In the genomic region with DNA sequence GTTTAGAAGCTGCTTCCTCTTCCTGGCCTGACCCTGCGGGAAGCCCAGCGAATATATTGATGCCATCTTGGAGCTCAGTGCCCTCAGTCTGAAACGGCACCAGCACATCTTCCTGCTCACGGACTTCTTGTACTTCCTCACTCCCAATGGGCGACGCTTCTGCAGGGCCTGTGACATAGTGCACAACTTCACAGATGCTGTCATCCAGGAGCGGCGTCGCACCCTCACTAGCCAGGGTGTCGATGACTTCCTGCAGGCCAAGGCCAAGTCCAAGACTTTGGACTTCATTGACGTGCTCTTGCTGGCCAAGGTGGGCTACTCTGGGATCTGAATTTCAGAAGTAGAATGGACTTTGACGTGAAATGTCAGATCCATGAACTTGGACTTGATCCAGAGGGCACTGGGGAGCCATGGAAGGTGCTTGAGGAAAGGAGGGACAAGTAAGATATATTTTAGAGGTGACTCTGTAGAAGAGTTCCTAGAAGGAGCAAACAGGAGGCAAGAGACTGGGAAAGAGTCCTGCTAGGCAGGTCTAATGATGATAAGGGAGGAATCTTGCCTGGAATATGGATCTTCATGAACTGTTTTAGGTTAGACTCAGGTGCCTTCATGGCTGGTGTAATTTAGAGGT, we compare ENCODE assay signal across 27 cellular contexts. TPM values are rescaled to one million over a fixed set of nuclear protein-coding genes. Genes with fewer than 3 reads are reported as not detected.
DNase-seq lines count a peak whose midpoint lies in the region; ATAC-seq and TF ChIP-seq lines count a peak whose summit lies in the region.
"Had no signal": no experiment of that assay in that cellular context is flagged by ENCODE, and none has a peak within 500 bp of the region (broad histone marks: within the 10 kb centered on the region; RNA-seq: fewer than 3 reads in every experiment).

No MANE protein-coding gene starts in this region.

- TF ChIP-seq CTCF in heart left ventricle (IDR thresholded peaks at IDR 0.05) (no peak), sigmoid colon (IDR thresholded peaks at IDR 0.05) (no peak), GM13977 (IDR thresholded peaks at IDR 0.05; ENCODE audit: extremely low read depth, insufficient read depth, missing control alignments) (no peak)

- no peaks in the 10 kb centered on the region for H3K36me3 ChIP-seq in heart left ventricle
- no peaks in the 10 kb centered on the region for H3K36me3 ChIP-seq in sigmoid colon
- H3K36me3 ChIP-seq: BLaER1, HAP-1 had no signal

- no peaks in the 10 kb centered on the region for H3K4me1 Mint-ChIP-seq in activated CD8-positive, alpha-beta memory T cell treated with anti-CD3 and anti-CD28 coated beads, Interleukin-2, amount 10 ng/mL, durations not matched to agents 7 days and 5 days
- H3K4me1 Mint-ChIP-seq: CD14-positive monocyte had no signal

- WGBS in heart left ventricle, 4 donors: 76 to 80% (median 77%) methylated on average over 12 of the region's 12 CpGs
- 84 to 87% methylated on average over 12 of the region's 12 CpGs for WGBS in sigmoid colon, 2 donors

- TF ChIP-seq EP300 in sigmoid colon (IDR thresholded peaks at IDR 0.05): no peak

- no peak overlapping the region for H3K27ac Mint-ChIP-seq in activated CD8-positive, alpha-beta memory T cell treated with anti-CD3 and anti-CD28 coated beads, Interleukin-2, amount 10 ng/mL, durations not matched to agents 7 days and 5 days
- H3K27ac Mint-ChIP-seq: CD4-positive, alpha-beta memory T cell had no signal

- no peak overlapping the region for H3K4me3 Mint-ChIP-seq in activated CD8-positive, alpha-beta memory T cell treated with anti-CD3 and anti-CD28 coated beads, Interleukin-2, amount 10 ng/mL, durations not matched to agents 7 days and 5 days
- H3K4me3 Mint-ChIP-seq: CD14-positive monocyte; CD4-positive, alpha-beta memory T cell had no signal

- in situ Hi-C loops in GM13977 (cut with MboI; ENCODE audit: low pct_unique_long_range_greater_than_20kb, low sequenced_read_pairs, unreplicated experiment): no loop called here

- no peak for ATAC-seq in activated CD8-positive, alpha-beta memory T cell treated with anti-CD3 and anti-CD28 coated beads, Interleukin-2, amount 10 ng/mL, durations not matched to agents 7 days and 5 days
- ATAC-seq in heart left ventricle (no peak), left lobe of liver (no peak), HG02884 (IDR thresholded peaks at IDR 0.05; ENCODE audit: unreplicated experiment) (no peak)
- ATAC-seq: GM12878 had no signal

- TF ChIP-seq POLR2A in heart left ventricle (IDR thresholded peaks at IDR 0.05) (no peak), sigmoid colon (IDR thresholded peaks at IDR 0.05) (no peak)

- CTCF ChIA-PET in activated CD8-positive, alpha-beta memory T cell treated with anti-CD3 and anti-CD28 coated beads, Interleukin-2, amount 10 ng/mL, durations not matched to agents 7 days and 5 days (lab: Charles Lee): no interaction called here

- H3K9me3 ChIP-seq in heart left ventricle (no peaks in the 10 kb centered on the region), sigmoid colon (no peaks in the 10 kb centered on the region)
- H3K9me3 ChIP-seq: BLaER1, HAP-1 had no signal

- intact Hi-C loops in cardiac septum (cut with DNase I): no loop called here
- intact Hi-C loops in heart left ventricle (cut with DNase I): no loop called here
- intact Hi-C loops in sigmoid colon (cut with DNase I): no loop called here

- no peak overlapping the region for H3K4me3 ChIP-seq in heart left ventricle
- H3K4me3 ChIP-seq in sigmoid colon: no peak overlapping the region
- H3K4me3 ChIP-seq: BLaER1, GM12878, GM23248, HAP-1 had no signal

- no peaks in the 10 kb centered on the region for H3K36me3 Mint-ChIP-seq in activated CD8-positive, alpha-beta memory T cell treated with anti-CD3 and anti-CD28 coated beads, Interleukin-2, amount 10 ng/mL, durations not matched to agents 7 days and 5 days
- H3K36me3 Mint-ChIP-seq: CD14-positive monocyte; CD4-positive, alpha-beta memory T cell had no signal

- peak; percentile 23 for DNase-seq in activated CD8-positive, alpha-beta memory T cell treated with anti-CD3 and anti-CD28 coated beads, Interleukin-2, amount 10 ng/mL, durations not matched to agents 7 days and 5 days
- no peak for DNase-seq in activated CD8-positive, alpha-beta memory T cell treated with anti-CD3 and anti-CD28 coated beads for 24 hours
- DNase-seq in cardiac septum (ENCODE audit: low spot score) (peak; percentile 12), heart left ventricle (no peak), left lobe of liver (ENCODE audit: low spot score) (peak; percentile 22), sigmoid colon (peak; percentile 43), GM13977 (ENCODE audit: low spot score) (no peak)
- DNase-seq: Calu3; CD4-positive, alpha-beta memory T cell; DMS 273 treated with DMSO at 0.1 percent for 48 hours; DMS53; DND-41; EL; GM23248; IMR-90 had no signal

- H3K4me1 ChIP-seq in heart left ventricle (no peaks in the 10 kb centered on the region), sigmoid colon (no peaks in the 10 kb centered on the region)
- H3K4me1 ChIP-seq: BLaER1, HAP-1 had no signal

- peaks cover 0 to 12% (median 3%) of the 10 kb centered on the region in 9 donors for H3K27me3 ChIP-seq in heart left ventricle
- H3K27me3 ChIP-seq in sigmoid colon: peaks cover 0 to 9% (median 0%) of the 10 kb centered on the region in 3 donors
- H3K27me3 ChIP-seq: BLaER1 had no signal

- no peak overlapping the region for H3K27ac ChIP-seq in heart left ventricle
- H3K27ac ChIP-seq in sigmoid colon: no peak overlapping the region
- H3K27ac ChIP-seq: 22Rv1, BLaER1, GM23248, HL-60 had no signal

- no peaks in the 10 kb centered on the region for H3K9me3 Mint-ChIP-seq in activated CD8-positive, alpha-beta memory T cell treated with anti-CD3 and anti-CD28 coated beads, Interleukin-2, amount 10 ng/mL, durations not matched to agents 7 days and 5 days (ENCODE audit: low read depth)
- H3K9me3 Mint-ChIP-seq: CD14-positive monocyte had no signal

- peaks cover 13% of the 10 kb centered on the region for H3K27me3 Mint-ChIP-seq in activated CD8-positive, alpha-beta memory T cell treated with anti-CD3 and anti-CD28 coated beads, Interleukin-2, amount 10 ng/mL, durations not matched to agents 7 days and 5 days

RNA-seq across cellular contexts. Expression of a gene that starts 38.4 kb away (rescaled TPM):
- total RNA-seq in activated CD8-positive, alpha-beta memory T cell treated with anti-CD3 and anti-CD28 coated beads, Interleukin-2, amount 10 ng/mL, durations not matched to agents 7 days and 5 days: not detected
- not detected for total RNA-seq in cardiac septum
- total RNA-seq in heart left ventricle: not detected
- polyA plus RNA-seq in heart left ventricle: not detected
- total RNA-seq in left lobe of liver: not detected
- total RNA-seq in sigmoid colon: not detected
- not detected for polyA plus RNA-seq in sigmoid colon
- total RNA-seq: A673; Calu3; CD4-positive, alpha-beta memory T cell; G401; GM12878; GM23248; H4; HT1080; IMR-90 had no signal
- polyA plus RNA-seq: AG04450; CD14-positive monocyte; CD4-positive, alpha-beta memory T cell; GM12878; GM23248; IMR-90 had no signal

Comparison
In these comparisons a context has a peak if more than half of its experiments do, and no peak if none do; other contexts are left out.
1. DNase-seq: peak in activated CD8-positive, alpha-beta memory T cell treated with anti-CD3 and anti-CD28 coated beads, Interleukin-2, amount 10 ng/mL, durations not matched to agents 7 days and 5 days (single experiment), cardiac septum (single experiment), left lobe of liver (single experiment) and sigmoid colon (single experiment); none in activated CD8-positive, alpha-beta memory T cell treated with anti-CD3 and anti-CD28 coated beads for 24 hours (single experiment), heart left ventricle (0 of 5) and GM13977 (single experiment).